ENCODE assay signal across 14 cellular contexts in the genomic region with DNA sequence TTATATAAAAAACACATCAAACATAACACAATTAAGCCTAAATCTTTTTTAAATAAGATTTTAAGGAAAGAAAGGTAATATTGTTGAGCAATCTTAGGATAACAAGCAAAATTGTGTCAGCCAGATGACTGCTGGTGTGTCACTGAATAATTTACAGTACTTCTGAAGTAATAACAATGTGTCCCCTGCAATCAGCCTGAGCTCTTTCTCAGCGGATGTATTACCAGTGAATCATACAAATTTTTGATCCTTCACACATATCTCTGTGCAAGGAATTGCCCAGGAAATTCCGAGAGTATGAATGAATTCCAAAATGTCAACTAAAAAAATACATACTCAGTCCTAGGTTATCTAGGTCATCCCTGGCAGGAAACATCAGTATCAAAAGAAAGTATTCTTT.
DNase-seq lines count a peak whose midpoint lies in the region; ATAC-seq, FAIRE-seq and TF ChIP-seq lines count a peak whose summit lies in the region.
"Had no signal": no experiment of that assay in that cellular context is flagged by ENCODE, and none has a peak within 500 bp of the region (broad histone marks: within the 10 kb centered on the region; RNA-seq: fewer than 3 reads in every experiment).

No MANE protein-coding gene starts in this region.

- ATAC-seq in GM21717 (IDR thresholded peaks at IDR 0.05; ENCODE audit: unreplicated experiment) = no peak
- ATAC-seq: GM12878 had no signal

- H3K27ac Mint-ChIP-seq in osteocyte (ENCODE audit: unreplicated experiment) = peak overlapping the region; percentile 77
- H3K27ac Mint-ChIP-seq: brain had no signal

- no peaks in the 10 kb centered on the region for H3K36me3 ChIP-seq in spleen
- H3K36me3 ChIP-seq: left ventricle myocardium inferior, transverse colon had no signal

- H3K27me3 ChIP-seq in spleen (replicated peaks in 1 of 7) = no peaks in the 10 kb centered on the region
- H3K27me3 ChIP-seq: transverse colon had no signal

- H3K36me3 Mint-ChIP-seq in osteocyte (ENCODE audit: unreplicated experiment) = no peaks in the 10 kb centered on the region
- H3K36me3 Mint-ChIP-seq: brain had no signal

- TF ChIP-seq CTCF in epithelial cell of proximal tubule (conservative IDR thresholded peaks at IDR 0.05; ENCODE audit: low read depth, low read length) (no peak), osteocyte (IDR thresholded peaks at IDR 0.05) (no peak), spleen (IDR thresholded peaks at IDR 0.05 in 8 of 11, conservative IDR thresholded peaks at IDR 0.05 in 3 of 11) (no peak)

- intact Hi-C loops in spleen (cut with DNase I; ENCODE audit: low total_unique reads) = no loop called here

- WGBS in spleen, 5 donors = 59 to 79% (median 71%) methylated on average over 2 of the region's 2 CpGs

- H3K27ac ChIP-seq in spleen = no peak overlapping the region
- H3K27ac ChIP-seq: left ventricle myocardium inferior, transverse colon had no signal

- no peaks in the 10 kb centered on the region for H3K4me1 ChIP-seq in spleen
- H3K4me1 ChIP-seq: left ventricle myocardium inferior, transverse colon had no signal

- no peak overlapping the region for H3K4me3 Mint-ChIP-seq in osteocyte (ENCODE audit: unreplicated experiment)
- H3K4me3 Mint-ChIP-seq: brain had no signal

- no peak for TF ChIP-seq POLR2A in spleen (IDR thresholded peaks at IDR 0.05)

- FAIRE-seq in RCC 7860 (lab: Jason Lieb, UNC) = peak; percentile 96

- no peaks in the 10 kb centered on the region for H3K27me3 Mint-ChIP-seq in osteocyte (ENCODE audit: unreplicated experiment)
- H3K27me3 Mint-ChIP-seq: brain had no signal

- H3K4me3 ChIP-seq in epithelial cell of proximal tubule (ENCODE audit: low read depth, low read length) (no peak overlapping the region), spleen (no peak overlapping the region)
- H3K4me3 ChIP-seq: GM12878, left ventricle myocardium inferior, transverse colon had no signal

- peaks cover 52% of the 10 kb centered on the region for H3K4me1 Mint-ChIP-seq in osteocyte (ENCODE audit: unreplicated experiment)

- H3K9me3 Mint-ChIP-seq in osteocyte (ENCODE audit: unreplicated experiment) = no peaks in the 10 kb centered on the region
- H3K9me3 Mint-ChIP-seq: brain had no signal

- DNase-seq in EH (ENCODE audit: low read depth) = peak; percentile 95
- peak; percentile 91 for DNase-seq in RCC 7860 (ENCODE audit: low spot score)
- peak; percentile 56 for DNase-seq in epithelial cell of proximal tubule (ENCODE audit: low read depth)
- DNase-seq in osteocyte (ENCODE audit: extremely low spot score, unreplicated experiment) = no peak
- DNase-seq in activated gamma-delta T cell treated with Interleukin-2 at 50 U/mL for 16 hours = no peak
- DNase-seq in spleen = no peak
- no peak for DNase-seq in NCI-H2081 treated with DMSO at 0.1 percent for 48 hours (lab: John Stamatoyannopoulos, UW)
- DNase-seq: activated CD8-positive, alpha-beta memory T cell treated with anti-CD3 and anti-CD28 coated beads, Interleukin-2, amount 50 U/mL, for 4 hours; left ventricle myocardium inferior; NCI-H1436; transverse colon had no signal

- no peaks in the 10 kb centered on the region for H3K9me3 ChIP-seq in spleen
- H3K9me3 ChIP-seq: left ventricle myocardium inferior, transverse colon had no signal

Comparison
In these comparisons a context has a peak if more than half of its experiments do, and no peak if none do; other contexts are left out.
1. DNase-seq: peak in EH (single experiment), RCC 7860 (single experiment) and epithelial cell of proximal tubule (single experiment); none in osteocyte (single experiment), activated gamma-delta T cell treated with Interleukin-2 at 50 U/mL for 16 hours (single experiment), spleen (single experiment) and NCI-H2081 treated with DMSO at 0.1 percent for 48 hours (single experiment).